In genomic region chr3:60417590-60417989, GRCh38 we compare ENCODE assay signal across 18 cellular contexts.
DNase-seq lines count a peak whose midpoint lies in the region; ATAC-seq and TF ChIP-seq lines count a peak whose summit lies in the region.
"Had no signal": no experiment of that assay in that cellular context is flagged by ENCODE, and none has a peak within 500 bp of the region (broad histone marks: within the 10 kb centered on the region; RNA-seq: fewer than 3 reads in every experiment).

No MANE protein-coding gene starts in this region.

- TF ChIP-seq POLR2A in gastroesophageal sphincter (IDR thresholded peaks at IDR 0.05) = no peak

- no peak overlapping the region for H3K27ac ChIP-seq in endodermal cell (ENCODE audit: low read depth, low read length)
- H3K27ac ChIP-seq in gastroesophageal sphincter = no peak overlapping the region
- H3K27ac ChIP-seq: SJSA1 had no signal

- no peaks in the 10 kb centered on the region for H3K36me3 Mint-ChIP-seq in endodermal cell (ENCODE audit: low read depth)
- no peaks in the 10 kb centered on the region for H3K36me3 Mint-ChIP-seq in activated T-cell treated with anti-CD3 and anti-CD28 coated beads, Interleukin-2, amount 50 U/mL, for 4 hours (ENCODE audit: insufficient read depth)

- peaks cover 6% of the 10 kb centered on the region for H3K9me3 ChIP-seq in endodermal cell (ENCODE audit: control insufficient read depth, low read length)
- no peaks in the 10 kb centered on the region for H3K9me3 ChIP-seq in gastroesophageal sphincter
- H3K9me3 ChIP-seq: BE2C, SJSA1 had no signal

- TF ChIP-seq EP300 in gastroesophageal sphincter (IDR thresholded peaks at IDR 0.05) = no peak

- no peak for TF ChIP-seq CTCF in endodermal cell (conservative IDR thresholded peaks at IDR 0.05)
- TF ChIP-seq CTCF in gastroesophageal sphincter (IDR thresholded peaks at IDR 0.05) = no peak

- peaks cover 12% of the 10 kb centered on the region for H3K4me1 Mint-ChIP-seq in endodermal cell
- no peaks in the 10 kb centered on the region for H3K4me1 Mint-ChIP-seq in activated T-cell treated with anti-CD3 and anti-CD28 coated beads, Interleukin-2, amount 50 U/mL, for 4 hours (ENCODE audit: low read depth)

- H3K4me3 Mint-ChIP-seq in endodermal cell = no peak overlapping the region
- no peak overlapping the region for H3K4me3 Mint-ChIP-seq in activated T-cell treated with anti-CD3 and anti-CD28 coated beads, Interleukin-2, amount 50 U/mL, for 4 hours
- H3K4me3 Mint-ChIP-seq: CD4-positive, alpha-beta T cell had no signal

- no peak overlapping the region for H3K9ac ChIP-seq in endodermal cell (ENCODE audit: extremely low read depth, low read length, poor library complexity, severe bottlenecking)

- H3K27ac Mint-ChIP-seq in endodermal cell = no peak overlapping the region
- H3K27ac Mint-ChIP-seq: CD4-positive, alpha-beta T cell had no signal

- DNase-seq in NCI-H1436 (lab: John Stamatoyannopoulos, UW) (peak; percentile 19), NCI-H1436 treated with DMSO at 0.1 percent for 48 hours (lab: John Stamatoyannopoulos, UW) (no peak), NCI-H524 (lab: John Stamatoyannopoulos, UW) (peak; percentile 76 to 85), endodermal cell (peak; percentile 65), retina (peak; percentile 49)
- no peak for DNase-seq in activated T-cell treated with anti-CD3 and anti-CD28 coated beads, Interleukin-2, amount 50 U/mL, for 4 hours
- DNase-seq: 8988T; BE2C; CD4-positive, alpha-beta T cell; GF-D8; GOT3; KBM-7; NCI-H187; NCI-H510A; SW 1271 had no signal

- no peaks in the 10 kb centered on the region for H3K36me3 ChIP-seq in endodermal cell (ENCODE audit: control insufficient read depth, insufficient read depth, low read length)
- no peaks in the 10 kb centered on the region for H3K36me3 ChIP-seq in gastroesophageal sphincter
- H3K36me3 ChIP-seq: BE2C, SJSA1 had no signal

- ATAC-seq in GM18858 (IDR thresholded peaks at IDR 0.05; ENCODE audit: unreplicated experiment) = no peak
- ATAC-seq in activated T-cell treated with anti-CD3 and anti-CD28 coated beads, Interleukin-2, amount 50 U/mL, for 4 hours = no peak
- ATAC-seq in gastroesophageal sphincter = no peak

- H3K27me3 ChIP-seq in endodermal cell (ENCODE audit: control insufficient read depth, insufficient read depth, low read length, poor library complexity, severe bottlenecking) = peaks cover 6% of the 10 kb centered on the region
- no peaks in the 10 kb centered on the region for H3K27me3 ChIP-seq in gastroesophageal sphincter
- H3K27me3 ChIP-seq: BE2C, SJSA1 had no signal

- H3K27me3 Mint-ChIP-seq in endodermal cell (ENCODE audit: insufficient read depth) = peaks cover 22% of the 10 kb centered on the region
- H3K27me3 Mint-ChIP-seq in activated T-cell treated with anti-CD3 and anti-CD28 coated beads, Interleukin-2, amount 50 U/mL, for 4 hours (ENCODE audit: low read depth) = no peaks in the 10 kb centered on the region
- H3K27me3 Mint-ChIP-seq: CD4-positive, alpha-beta T cell had no signal

- H3K4me3 ChIP-seq in endodermal cell (ENCODE audit: low read length) (no peak overlapping the region), gastroesophageal sphincter (no peak overlapping the region)
- H3K4me3 ChIP-seq: SJSA1 had no signal

- WGBS in endodermal cell (ENCODE audit: insufficient coverage in 1 of 2, insufficient read length in 1 of 2), 2 experiments = 71 to 83% methylated on average over 3 to 4 of the region's 4 CpGs
- WGBS in gastroesophageal sphincter (ENCODE audit: low coverage in 1 of 2), 2 donors = 51 to 67% methylated on average over 3 to 4 of the region's 4 CpGs

- H3K4me1 ChIP-seq in endodermal cell (ENCODE audit: control insufficient read depth, insufficient read depth, low read length) = no peaks in the 10 kb centered on the region
- H3K4me1 ChIP-seq in gastroesophageal sphincter = no peaks in the 10 kb centered on the region
- H3K4me1 ChIP-seq: BE2C, SJSA1 had no signal

- H3K9me3 Mint-ChIP-seq in endodermal cell = peaks cover 6% of the 10 kb centered on the region
- H3K9me3 Mint-ChIP-seq in activated T-cell treated with anti-CD3 and anti-CD28 coated beads, Interleukin-2, amount 50 U/mL, for 4 hours = peaks cover 7% of the 10 kb centered on the region
- H3K9me3 Mint-ChIP-seq: CD4-positive, alpha-beta T cell had no signal

Comparison
In these comparisons a context has a peak if more than half of its experiments do, and no peak if none do; other contexts are left out.
1. DNase-seq: peak in NCI-H1436 (single experiment), NCI-H524 (2 of 2), endodermal cell (single experiment) and retina (single experiment); none in NCI-H1436 treated with DMSO at 0.1 percent for 48 hours (single experiment) and activated T-cell treated with anti-CD3 and anti-CD28 coated beads, Interleukin-2, amount 50 U/mL, for 4 hours (single experiment).